13 cellular contexts compared by ENCODE assay signal in the genomic region with DNA sequence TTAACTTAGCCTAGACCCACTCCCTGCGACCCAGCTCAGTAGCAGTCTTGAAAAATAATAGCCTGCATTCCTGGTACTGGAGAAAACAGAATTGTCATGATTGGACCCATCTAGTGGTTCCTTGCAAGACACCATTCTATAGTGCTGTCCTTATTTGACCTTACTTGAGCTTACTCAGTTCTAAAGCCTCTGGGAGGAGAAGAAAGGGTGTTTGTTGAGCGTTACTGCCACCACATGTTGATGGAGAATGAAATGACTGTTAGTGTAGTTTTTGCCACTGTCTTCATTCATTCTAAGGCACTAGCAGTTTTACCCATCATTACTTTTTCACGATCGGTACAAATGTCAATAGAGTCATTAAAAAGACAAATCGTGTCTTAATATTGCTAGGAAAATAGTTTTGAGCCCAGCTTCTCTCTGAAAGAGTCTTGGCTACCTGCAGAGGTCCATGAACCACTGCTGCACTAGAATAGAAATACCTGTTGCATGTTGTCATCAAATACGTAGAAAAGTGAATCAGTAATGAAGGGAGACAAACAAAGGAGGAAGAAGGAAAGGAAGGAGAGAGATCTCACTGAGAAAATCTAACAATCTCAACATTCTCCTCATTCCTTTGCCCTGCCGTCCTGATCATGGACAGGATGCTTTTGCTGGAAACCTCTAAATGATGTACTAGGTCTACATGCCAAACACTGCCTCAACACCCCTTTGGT.
DNase-seq lines count a peak whose midpoint lies in the region; ATAC-seq and TF ChIP-seq lines count a peak whose summit lies in the region.
"Had no signal": no experiment of that assay in that cellular context is flagged by ENCODE, and none has a peak within 500 bp of the region (broad histone marks: within the 10 kb centered on the region; RNA-seq: fewer than 3 reads in every experiment).

No MANE protein-coding gene starts in this region.

- H4K20me1 ChIP-seq in GM23248 (ENCODE audit: insufficient read depth), result no peaks in the 10 kb centered on the region

- H3F3A ChIP-seq in GM23248 (ENCODE audit: insufficient read depth), result no peaks in the 10 kb centered on the region

- no peaks in the 10 kb centered on the region for H3K9me2 ChIP-seq in GM23248 (ENCODE audit: insufficient read depth)

- TF ChIP-seq CTCF in AG09309 (IDR thresholded peaks at IDR 0.05; ENCODE audit: control insufficient read depth, insufficient read depth, low read depth, low read length, missing control alignments) (peak; percentile 8), RWPE2 (IDR thresholded peaks at IDR 0.05; ENCODE audit: poor library complexity, severe bottlenecking) (no peak), fibroblast of villous mesenchyme (IDR thresholded peaks at IDR 0.05; ENCODE audit: insufficient read depth, low read depth, low read length) (peak; percentile 21)

- H3K4me3 ChIP-seq in AG09309 (ENCODE audit: control insufficient read depth, low read depth, low read length) (no peak overlapping the region), GM23248 (no peak overlapping the region), RWPE2 (ENCODE audit: severe bottlenecking) (no peak overlapping the region), fibroblast of villous mesenchyme (ENCODE audit: low read depth, low read length) (no peak overlapping the region)
- H3K4me3 ChIP-seq: thyroid gland had no signal

- H3K79me2 ChIP-seq in GM23248 (ENCODE audit: insufficient read depth), result no peaks in the 10 kb centered on the region

- H3K9me3 ChIP-seq in GM23248 (ENCODE audit: low read depth) (no peaks in the 10 kb centered on the region), RWPE2 (ENCODE audit: severe bottlenecking) (no peaks in the 10 kb centered on the region)
- H3K9me3 ChIP-seq: thyroid gland had no signal

- no peak for TF ChIP-seq POLR2A in GM18505 (IDR thresholded peaks at IDR 0.05; ENCODE audit: borderline replicate concordance, extremely low read depth, insufficient read depth, insufficient read length)

- H3K4me1 ChIP-seq in GM23248 (ENCODE audit: insufficient read depth) (peaks cover 5% of the 10 kb centered on the region; the same call in 1 of the 2 replicates), RWPE2 (ENCODE audit: insufficient read depth, poor library complexity, severe bottlenecking) (no peaks in the 10 kb centered on the region)

- H3K27ac ChIP-seq in GM23248, result no peak overlapping the region
- no peak overlapping the region for H3K27ac ChIP-seq in RWPE2 (ENCODE audit: poor library complexity, severe bottlenecking)
- H3K27ac ChIP-seq: thyroid gland had no signal

- H3K4me2 ChIP-seq in GM23248 (ENCODE audit: unreplicated experiment), result no peak overlapping the region

- ATAC-seq in RWPE2 (ENCODE audit: low read depth) (peak; percentile 47; the same call in 1 of the 3 replicates), GM18505 (IDR thresholded peaks at IDR 0.05; ENCODE audit: unreplicated experiment) (no peak), GM18517 (IDR thresholded peaks at IDR 0.05; ENCODE audit: unreplicated experiment) (no peak)

- H2AFZ ChIP-seq in GM23248, result no peak overlapping the region

- H3K27me3 ChIP-seq in GM23248 (replicated peaks; ENCODE audit: insufficient read depth) (peaks cover 24% of the 10 kb centered on the region; the same call in 1 of the 2 replicates), RWPE2 (ENCODE audit: insufficient read depth, poor library complexity, severe bottlenecking) (no peaks in the 10 kb centered on the region)
- H3K27me3 ChIP-seq: thyroid gland had no signal

- no peaks in the 10 kb centered on the region for H3K36me3 ChIP-seq in GM23248 (ENCODE audit: low read depth)
- H3K36me3 ChIP-seq in RWPE2 (ENCODE audit: low read depth), result no peaks in the 10 kb centered on the region
- H3K36me3 ChIP-seq: thyroid gland had no signal

- DNase-seq in AG09309 (ENCODE audit: low read depth), result peak; percentile 3
- peak; percentile 43 for DNase-seq in GM23248
- no peak for DNase-seq in RWPE2 (ENCODE audit: low spot score)
- peak; percentile 39 for DNase-seq in fibroblast of villous mesenchyme (ENCODE audit: low read depth)
- no peak for DNase-seq in NOMO-1 treated with dmso at 0.1 percent for 144 hours (lab: John Stamatoyannopoulos, UW; ENCODE audit: unreplicated experiment)
- DNase-seq in NCI-H2029 treated with DMSO at 0.1 percent for 48 hours (lab: John Stamatoyannopoulos, UW), result no peak
- DNase-seq: activated naive CD4-positive, alpha-beta T cell treated with Interleukin-2 at 50 U/mL for 16 hours; NCI-H2171; retina; SIG-M5; thyroid gland had no signal

- H3K9ac ChIP-seq in GM23248, result no peak overlapping the region

- in situ Hi-C loops in GM23248 (cut with MboI), result no loop called here

- 69 to 73% methylated on average over 7 of the region's 7 CpGs for WGBS in GM23248 (ENCODE audit: low coverage in 1 of 2, low lambda C conversion rate in 2 of 2, missing lambda C conversion rate in 2 of 2), 2 experiments

Comparison
In these comparisons a context has a peak if more than half of its experiments do, and no peak if none do; other contexts are left out.
1. DNase-seq: peak in AG09309 (single experiment), GM23248 (single experiment) and fibroblast of villous mesenchyme (single experiment); none in RWPE2 (single experiment), NOMO-1 treated with dmso at 0.1 percent for 144 hours (single experiment) and NCI-H2029 treated with DMSO at 0.1 percent for 48 hours (single experiment).